ENCODE assay signal across 1 cellular context in genomic region chr3:66437341-66437929, GRCh38.
TF ChIP-seq lines count a peak whose summit lies in the region.

No MANE protein-coding gene starts in this region.

TF ChIP-seq in GM23338, 12 proteins besides CTCF, POLR2A, EP300 and RAD21 (continued from another document):
- TF ChIP-seq, protein P1, sequence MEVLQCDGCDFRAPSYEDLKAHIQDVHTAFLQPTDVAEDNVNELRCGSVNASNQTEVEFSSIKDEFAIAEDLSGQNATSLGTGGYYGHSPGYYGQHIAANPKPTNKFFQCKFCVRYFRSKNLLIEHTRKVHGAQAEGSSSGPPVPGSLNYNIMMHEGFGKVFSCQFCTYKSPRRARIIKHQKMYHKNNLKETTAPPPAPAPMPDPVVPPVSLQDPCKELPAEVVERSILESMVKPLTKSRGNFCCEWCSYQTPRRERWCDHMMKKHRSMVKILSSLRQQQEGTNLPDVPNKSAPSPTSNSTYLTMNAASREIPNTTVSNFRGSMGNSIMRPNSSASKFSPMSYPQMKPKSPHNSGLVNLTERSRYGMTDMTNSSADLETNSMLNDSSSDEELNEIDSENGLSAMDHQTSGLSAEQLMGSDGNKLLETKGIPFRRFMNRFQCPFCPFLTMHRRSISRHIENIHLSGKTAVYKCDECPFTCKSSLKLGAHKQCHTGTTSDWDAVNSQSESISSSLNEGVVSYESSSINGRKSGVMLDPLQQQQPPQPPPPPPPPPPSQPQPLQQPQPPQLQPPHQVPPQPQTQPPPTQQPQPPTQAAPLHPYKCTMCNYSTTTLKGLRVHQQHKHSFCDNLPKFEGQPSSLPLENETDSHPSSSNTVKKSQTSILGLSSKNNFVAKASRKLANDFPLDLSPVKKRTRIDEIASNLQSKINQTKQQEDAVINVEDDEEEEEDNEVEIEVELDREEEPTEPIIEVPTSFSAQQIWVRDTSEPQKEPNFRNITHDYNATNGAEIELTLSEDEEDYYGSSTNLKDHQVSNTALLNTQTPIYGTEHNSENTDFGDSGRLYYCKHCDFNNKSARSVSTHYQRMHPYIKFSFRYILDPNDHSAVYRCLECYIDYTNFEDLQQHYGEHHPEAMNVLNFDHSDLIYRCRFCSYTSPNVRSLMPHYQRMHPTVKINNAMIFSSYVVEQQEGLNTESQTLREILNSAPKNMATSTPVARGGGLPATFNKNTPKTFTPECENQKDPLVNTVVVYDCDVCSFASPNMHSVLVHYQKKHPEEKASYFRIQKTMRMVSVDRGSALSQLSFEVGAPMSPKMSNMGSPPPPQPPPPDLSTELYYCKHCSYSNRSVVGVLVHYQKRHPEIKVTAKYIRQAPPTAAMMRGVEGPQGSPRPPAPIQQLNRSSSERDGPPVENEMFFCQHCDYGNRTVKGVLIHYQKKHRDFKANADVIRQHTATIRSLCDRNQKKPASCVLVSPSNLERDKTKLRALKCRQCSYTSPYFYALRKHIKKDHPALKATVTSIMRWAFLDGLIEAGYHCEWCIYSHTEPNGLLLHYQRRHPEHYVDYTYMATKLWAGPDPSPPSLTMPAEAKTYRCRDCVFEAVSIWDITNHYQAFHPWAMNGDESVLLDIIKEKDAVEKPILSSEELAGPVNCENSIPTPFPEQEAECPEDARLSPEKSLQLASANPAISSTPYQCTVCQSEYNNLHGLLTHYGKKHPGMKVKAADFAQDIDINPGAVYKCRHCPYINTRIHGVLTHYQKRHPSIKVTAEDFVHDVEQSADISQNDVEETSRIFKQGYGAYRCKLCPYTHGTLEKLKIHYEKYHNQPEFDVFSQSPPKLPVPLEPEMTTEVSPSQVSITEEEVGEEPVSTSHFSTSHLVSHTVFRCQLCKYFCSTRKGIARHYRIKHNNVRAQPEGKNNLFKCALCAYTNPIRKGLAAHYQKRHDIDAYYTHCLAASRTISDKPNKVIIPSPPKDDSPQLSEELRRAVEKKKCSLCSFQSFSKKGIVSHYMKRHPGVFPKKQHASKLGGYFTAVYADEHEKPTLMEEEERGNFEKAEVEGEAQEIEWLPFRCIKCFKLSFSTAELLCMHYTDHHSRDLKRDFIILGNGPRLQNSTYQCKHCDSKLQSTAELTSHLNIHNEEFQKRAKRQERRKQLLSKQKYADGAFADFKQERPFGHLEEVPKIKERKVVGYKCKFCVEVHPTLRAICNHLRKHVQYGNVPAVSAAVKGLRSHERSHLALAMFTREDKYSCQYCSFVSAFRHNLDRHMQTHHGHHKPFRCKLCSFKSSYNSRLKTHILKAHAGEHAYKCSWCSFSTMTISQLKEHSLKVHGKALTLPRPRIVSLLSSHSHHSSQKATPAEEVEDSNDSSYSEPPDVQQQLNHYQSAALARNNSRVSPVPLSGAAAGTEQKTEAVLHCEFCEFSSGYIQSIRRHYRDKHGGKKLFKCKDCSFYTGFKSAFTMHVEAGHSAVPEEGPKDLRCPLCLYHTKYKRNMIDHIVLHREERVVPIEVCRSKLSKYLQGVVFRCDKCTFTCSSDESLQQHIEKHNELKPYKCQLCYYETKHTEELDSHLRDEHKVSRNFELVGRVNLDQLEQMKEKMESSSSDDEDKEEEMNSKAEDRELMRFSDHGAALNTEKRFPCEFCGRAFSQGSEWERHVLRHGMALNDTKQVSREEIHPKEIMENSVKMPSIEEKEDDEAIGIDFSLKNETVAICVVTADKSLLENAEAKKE (CRISPR knock-in tag; IDR thresholded peaks at IDR 0.05): no peak
- TF ChIP-seq, protein P2, sequence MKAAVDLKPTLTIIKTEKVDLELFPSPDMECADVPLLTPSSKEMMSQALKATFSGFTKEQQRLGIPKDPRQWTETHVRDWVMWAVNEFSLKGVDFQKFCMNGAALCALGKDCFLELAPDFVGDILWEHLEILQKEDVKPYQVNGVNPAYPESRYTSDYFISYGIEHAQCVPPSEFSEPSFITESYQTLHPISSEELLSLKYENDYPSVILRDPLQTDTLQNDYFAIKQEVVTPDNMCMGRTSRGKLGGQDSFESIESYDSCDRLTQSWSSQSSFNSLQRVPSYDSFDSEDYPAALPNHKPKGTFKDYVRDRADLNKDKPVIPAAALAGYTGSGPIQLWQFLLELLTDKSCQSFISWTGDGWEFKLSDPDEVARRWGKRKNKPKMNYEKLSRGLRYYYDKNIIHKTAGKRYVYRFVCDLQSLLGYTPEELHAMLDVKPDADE (IDR thresholded peaks at IDR 0.05): no peak
- no peak for TF ChIP-seq NANOG (IDR thresholded peaks at IDR 0.05; ENCODE audit: borderline replicate concordance)
